ENCODE assay signal across 16 cellular contexts in the genomic region with DNA sequence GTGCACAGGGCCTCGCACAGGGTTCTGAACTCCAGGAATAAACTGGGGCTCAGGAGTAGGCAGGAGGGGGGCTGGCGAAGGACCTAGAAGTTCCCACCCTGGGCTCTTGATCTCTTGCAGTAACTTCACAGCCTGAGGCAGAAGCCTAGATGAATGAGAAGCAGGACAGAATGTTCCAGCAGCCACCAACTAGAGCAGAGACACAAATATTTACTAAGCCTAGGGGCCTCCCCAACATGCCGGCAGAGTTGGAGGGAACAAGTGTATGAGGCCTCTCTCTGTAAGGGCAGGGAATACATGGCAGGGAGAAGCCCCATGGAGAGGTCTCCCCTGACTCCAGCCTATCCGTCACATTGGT. TPM values are rescaled to one million over a fixed set of nuclear protein-coding genes. Genes with fewer than 3 reads are reported as not detected.
DNase-seq lines count a peak whose midpoint lies in the region; ATAC-seq and TF ChIP-seq lines count a peak whose summit lies in the region.
"Had no signal": no experiment of that assay in that cellular context is flagged by ENCODE, and none has a peak within 500 bp of the region (broad histone marks: within the 10 kb centered on the region; RNA-seq: fewer than 3 reads in every experiment).

No MANE protein-coding gene starts in this region.

- H3K9me3 ChIP-seq in esophagus muscularis mucosa, result no peaks in the 10 kb centered on the region
- H3K9me3 ChIP-seq in upper lobe of right lung, result no peaks in the 10 kb centered on the region

- H3K27ac ChIP-seq in esophagus muscularis mucosa (replicated peaks in 1 of 4) (peak overlapping the region in 3 of 4 donors; percentile 11 to 55 (median 36)), upper lobe of right lung (peak overlapping the region; percentile 72)

- H3K27ac Mint-ChIP-seq in progenitor cell of endocrine pancreas, result peak overlapping the region; percentile 74
- H3K27ac Mint-ChIP-seq: CD4-positive, alpha-beta memory T cell had no signal

- H3K4me1 ChIP-seq in esophagus muscularis mucosa (peaks cover 44 to 57% (median 53%) of the 10 kb centered on the region in 4 donors), upper lobe of right lung (peaks cover 58% of the 10 kb centered on the region)

- TF ChIP-seq CTCF in esophagus muscularis mucosa (IDR thresholded peaks at IDR 0.05) (no peak), progenitor cell of endocrine pancreas (IDR thresholded peaks at IDR 0.05; ENCODE audit: unreplicated experiment) (no peak), upper lobe of right lung (IDR thresholded peaks at IDR 0.05) (no peak)

- DNase-seq in left ventricle myocardium superior (peak; percentile 13), Right ventricle myocardium inferior (ENCODE audit: missing footprints) (no peak), esophagus muscularis mucosa (ENCODE audit: extremely low spot score) (no peak), progenitor cell of endocrine pancreas (ENCODE audit: low spot score, unreplicated experiment) (no peak), upper lobe of right lung (no peak), GOT3 (lab: John Stamatoyannopoulos, UW) (no peak)
- DNase-seq in stimulated activated CD4-positive, alpha-beta T cell treated with anti-CD3 and anti-CD28 coated beads, Interleukin-1b, Interleukin-23, amount 100 ng/mL, for 48 hours, result no peak
- no peak for DNase-seq in activated CD4-positive, CD25-positive, alpha-beta regulatory T cell treated with anti-CD3 and anti-CD28 coated beads, Interleukin-2, amount 50 U/mL, for 72 hours
- DNase-seq: activated CD4-positive, alpha-beta T cell treated with anti-CD3 and anti-CD28 coated beads for 48 hours; activated gamma-delta T cell; CD4-positive, alpha-beta memory T cell; GM23248; NCI-H1694; NCI-H2227 treated with DMSO at 0.1 percent for 48 hours; nucleus accumbens; stimulated activated CD4-positive, alpha-beta T cell treated with anti-CD3 and anti-CD28 coated beads, Interleukin-4, amount 100 ng/mL, for 1 hour had no signal

- H3K4me3 ChIP-seq in esophagus muscularis mucosa (no peak overlapping the region), upper lobe of right lung (no peak overlapping the region)
- H3K4me3 ChIP-seq: GM23248 had no signal

- no peak overlapping the region for H3K4me3 Mint-ChIP-seq in progenitor cell of endocrine pancreas (ENCODE audit: low read depth)
- H3K4me3 Mint-ChIP-seq: CD4-positive, alpha-beta memory T cell had no signal

- peaks cover 40% of the 10 kb centered on the region for H3K4me1 Mint-ChIP-seq in progenitor cell of endocrine pancreas (ENCODE audit: low read depth)

- H3K9me3 Mint-ChIP-seq in progenitor cell of endocrine pancreas (ENCODE audit: low read depth), result no peaks in the 10 kb centered on the region

- no peak for TF ChIP-seq EP300 in esophagus muscularis mucosa (IDR thresholded peaks at IDR 0.05)

- H3K36me3 ChIP-seq in esophagus muscularis mucosa (no peaks in the 10 kb centered on the region), upper lobe of right lung (no peaks in the 10 kb centered on the region)

- intact Hi-C loops in left ventricle myocardium superior (cut with micrococcal nuclease) (no loop called here), Right ventricle myocardium inferior (cut with DNase I) (no loop called here), esophagus muscularis mucosa (cut with DNase I) (no loop called here), upper lobe of right lung (cut with DNase I) (no loop called here)

- H3K27me3 ChIP-seq in esophagus muscularis mucosa (peaks cover 0 to 15% (median 0%) of the 10 kb centered on the region in 4 donors), upper lobe of right lung (no peaks in the 10 kb centered on the region)

- no peaks in the 10 kb centered on the region for H3K27me3 Mint-ChIP-seq in progenitor cell of endocrine pancreas

- ATAC-seq in left ventricle myocardium superior (no peak), Right ventricle myocardium inferior (no peak), upper lobe of right lung (peak; percentile 65)

- 84% methylated on average over 4 of the region's 4 CpGs for WGBS in esophagus muscularis mucosa

- H3K36me3 Mint-ChIP-seq in progenitor cell of endocrine pancreas (ENCODE audit: insufficient read depth), result no peaks in the 10 kb centered on the region
- H3K36me3 Mint-ChIP-seq: CD4-positive, alpha-beta memory T cell had no signal

- no peak for TF ChIP-seq POLR2A in esophagus muscularis mucosa (IDR thresholded peaks at IDR 0.05; ENCODE audit: low read depth)

RNA-seq across cellular contexts. Expression of gene C15orf39, which starts 25.3 kb away (rescaled TPM):
- total RNA-seq in left ventricle myocardium superior (14.8 TPM), Right ventricle myocardium inferior (15.0 TPM), esophagus muscularis mucosa (10 to 100 TPM in 3 of 4 donors, 1 to 10 TPM in 1; 7.5 to 17.7 (median 13.4) TPM), progenitor cell of endocrine pancreas (80.0 and 83.4 TPM in 2 replicates), upper lobe of right lung (33.3 TPM)
